Comparison of ENCODE assay signal across 23 cellular contexts in genomic region chr6:166930354-166930891, GRCh38. TPM values are rescaled to one million over a fixed set of nuclear protein-coding genes. Genes with fewer than 3 reads are reported as not detected.
DNase-seq lines count a peak whose midpoint lies in the region; ATAC-seq and TF ChIP-seq lines count a peak whose summit lies in the region.
"Had no signal": no experiment of that assay in that cellular context is flagged by ENCODE, and none has a peak within 500 bp of the region (broad histone marks: within the 10 kb centered on the region; RNA-seq: fewer than 3 reads in every experiment).

No MANE protein-coding gene starts in this region.

- in situ Hi-C loops in brain microvascular endothelial cell (cut with HindIII; ENCODE audit: low pct_ligation_motif_present, low sequenced_read_pairs): no loop called here

- H3K9me3 Mint-ChIP-seq in CD8-positive, alpha-beta T cell: no peaks in the 10 kb centered on the region
- peaks cover 4% of the 10 kb centered on the region; the same call in 1 of the 2 replicates for H3K9me3 Mint-ChIP-seq in WTC11
- H3K9me3 Mint-ChIP-seq in naive thymus-derived CD8-positive, alpha-beta T cell: no peaks in the 10 kb centered on the region
- H3K9me3 Mint-ChIP-seq: CD8-positive, alpha-beta memory T cell; endodermal cell had no signal

- no peak for ATAC-seq in CD8-positive, alpha-beta T cell
- ATAC-seq in WTC11 (no peak), esophagus mucosa (no peak), HG02981 (IDR thresholded peaks at IDR 0.05; ENCODE audit: unreplicated experiment) (no peak)
- ATAC-seq in naive thymus-derived CD8-positive, alpha-beta T cell: no peak
- ATAC-seq: upper lobe of right lung had no signal

- H3K36me3 ChIP-seq in BLaER1 (peaks cover 89% of the 10 kb centered on the region), brain microvascular endothelial cell (replicated peaks) (no peaks in the 10 kb centered on the region)
- peaks cover 49% of the 10 kb centered on the region for H3K36me3 ChIP-seq in CD8-positive, alpha-beta T cell (ENCODE audit: insufficient read depth, low read length)
- H3K36me3 ChIP-seq: ovary had no signal

- no peak overlapping the region for H3K4me3 Mint-ChIP-seq in CD8-positive, alpha-beta T cell
- no peak overlapping the region for H3K4me3 Mint-ChIP-seq in WTC11
- peak overlapping the region in 1 of 10 donors; percentile 32 for H3K4me3 Mint-ChIP-seq in naive thymus-derived CD8-positive, alpha-beta T cell
- H3K4me3 Mint-ChIP-seq: CD8-positive, alpha-beta memory T cell; endodermal cell had no signal

- no peaks in the 10 kb centered on the region for H3K27me3 ChIP-seq in BLaER1
- H3K27me3 ChIP-seq in CD8-positive, alpha-beta T cell (ENCODE audit: insufficient read depth, low read length): no peaks in the 10 kb centered on the region
- H3K27me3 ChIP-seq in brain microvascular endothelial cell (replicated peaks): no peaks in the 10 kb centered on the region
- H3K27me3 ChIP-seq: ovary, Peyer's patch, right atrium auricular region, upper lobe of right lung had no signal

- H3K4me3 ChIP-seq in BLaER1: no peak overlapping the region
- H3K4me3 ChIP-seq in CD8-positive, alpha-beta T cell (ENCODE audit: low read depth, low read length): no peak overlapping the region
- H3K4me3 ChIP-seq in brain microvascular endothelial cell (ENCODE audit: low read depth, low read length): no peak overlapping the region
- H3K4me3 ChIP-seq: ovary, Peyer's patch, right atrium auricular region, upper lobe of right lung had no signal

- peaks cover 30% of the 10 kb centered on the region for H3K4me1 Mint-ChIP-seq in CD8-positive, alpha-beta T cell (ENCODE audit: low read depth)
- no peaks in the 10 kb centered on the region for H3K4me1 Mint-ChIP-seq in WTC11
- H3K4me1 Mint-ChIP-seq in naive thymus-derived CD8-positive, alpha-beta T cell: peaks cover 17 to 35% (median 22%) of the 10 kb centered on the region in 4 donors

- peak overlapping the region; percentile 79 for H3K4me2 ChIP-seq in BLaER1
- H3K4me2 ChIP-seq: KMS-11 had no signal

- intact Hi-C loops in CD8-positive, alpha-beta T cell (cut with DNase I, micrococcal nuclease): no loop called here

- POLR2A ChIA-PET in CD8-positive, alpha-beta T cell (lab: Charles Lee): no interaction called here
- POLR2A ChIA-PET in WTC11 (lab: Charles Lee): no interaction called here
- POLR2A ChIA-PET in naive thymus-derived CD8-positive, alpha-beta T cell (lab: Charles Lee): no interaction called here

- peaks cover 77% of the 10 kb centered on the region for H3K36me3 Mint-ChIP-seq in CD8-positive, alpha-beta T cell
- H3K36me3 Mint-ChIP-seq in WTC11: peaks cover 11% of the 10 kb centered on the region; the same call in 1 of the 2 replicates
- peaks cover 0 to 68% (median 7%) of the 10 kb centered on the region in 3 donors for H3K36me3 Mint-ChIP-seq in naive thymus-derived CD8-positive, alpha-beta T cell

- H3K4me1 ChIP-seq in BLaER1: peaks cover 61% of the 10 kb centered on the region
- H3K4me1 ChIP-seq in CD8-positive, alpha-beta T cell (ENCODE audit: insufficient read depth, low read length): peaks cover 3% of the 10 kb centered on the region
- H3K4me1 ChIP-seq: Peyer's patch, right atrium auricular region, upper lobe of right lung had no signal

- H3K9ac ChIP-seq in BLaER1: no peak overlapping the region
- H3K9ac ChIP-seq: KMS-11 had no signal

- no peak for TF ChIP-seq CTCF in CD8-positive, alpha-beta T cell (IDR thresholded peaks at IDR 0.05)
- TF ChIP-seq CTCF in WTC11 (IDR thresholded peaks at IDR 0.05): no peak
- no peak for TF ChIP-seq CTCF in brain microvascular endothelial cell (IDR thresholded peaks at IDR 0.05; ENCODE audit: low read depth, low read length, missing control alignments)

- no peak overlapping the region for H3K27ac ChIP-seq in BLaER1
- H3K27ac ChIP-seq in CD8-positive, alpha-beta T cell (ENCODE audit: low read depth, low read length): no peak overlapping the region
- H3K27ac ChIP-seq in brain microvascular endothelial cell: no peak overlapping the region
- H3K27ac ChIP-seq: KMS-11, ovary, right atrium auricular region, upper lobe of right lung had no signal

- CTCF ChIA-PET in CD8-positive, alpha-beta T cell (lab: Charles Lee): no interaction called here
- CTCF ChIA-PET in WTC11 (lab: Charles Lee): no interaction called here

- DNase-seq in CD8-positive, alpha-beta T cell: no peak
- DNase-seq in WTC11 (ENCODE audit: low spot score) (no peak), brain microvascular endothelial cell (no peak)
- DNase-seq in naive thymus-derived CD8-positive, alpha-beta T cell: no peak
- DNase-seq: activated CD4-positive, alpha-beta T cell treated with anti-CD3 and anti-CD28 coated beads for 48 hours; activated effector memory CD4-positive, alpha-beta T cell treated with anti-CD3 and anti-CD28 coated beads, Interleukin-2, amount 50 U/mL, for 16 hours; CD8-positive, alpha-beta memory T cell; cortex of kidney; endodermal cell; GF-D8; mammary epithelial cell; NCI-H2171; NCI-H524; NK-92 treated with Interleukin-12 subunit alpha and Interleukin-12 subunit beta, amount 100 ng/mL, for 24 hours; ovary; Peyer's patch; T-helper 1 cell; upper lobe of right lung had no signal

- peaks cover 43% of the 10 kb centered on the region for H4K20me1 ChIP-seq in BLaER1

- no peaks in the 10 kb centered on the region for H3K9me3 ChIP-seq in BLaER1
- no peaks in the 10 kb centered on the region for H3K9me3 ChIP-seq in CD8-positive, alpha-beta T cell (ENCODE audit: low read length)
- H3K9me3 ChIP-seq: ovary, Peyer's patch, right atrium auricular region, upper lobe of right lung had no signal

- H3K27me3 Mint-ChIP-seq in CD8-positive, alpha-beta T cell (ENCODE audit: low read depth): no peaks in the 10 kb centered on the region
- H3K27me3 Mint-ChIP-seq in WTC11 (ENCODE audit: low read depth): no peaks in the 10 kb centered on the region
- no peaks in the 10 kb centered on the region for H3K27me3 Mint-ChIP-seq in naive thymus-derived CD8-positive, alpha-beta T cell
- H3K27me3 Mint-ChIP-seq: CD8-positive, alpha-beta memory T cell had no signal

- H3K27ac Mint-ChIP-seq in CD8-positive, alpha-beta T cell: peak overlapping the region; percentile 53
- peak overlapping the region; percentile 53; the same call in 1 of the 2 replicates for H3K27ac Mint-ChIP-seq in WTC11
- H3K27ac Mint-ChIP-seq in naive thymus-derived CD8-positive, alpha-beta T cell: peak overlapping the region in 9 of 10 donors; percentile 11 to 91 (median 71)
- H3K27ac Mint-ChIP-seq: endodermal cell had no signal

TF ChIP-seq in WTC11, 78 proteins besides CTCF, POLR2A, EP300 and RAD21:
- no peak for TF ChIP-seq TEAD1 (CRISPR knock-in tag; IDR thresholded peaks at IDR 0.05)
TF ChIP-seq in WTC11: peak in this region for 0.

RNA-seq across cellular contexts. Expression of gene RNASET2, which starts 25.9 kb away (rescaled TPM):
- total RNA-seq in CD8-positive, alpha-beta T cell: 10 to 100 TPM; 93.1 to 98.9 TPM
- 35.6 to 44.3 TPM (median 41.9 TPM) in 3 replicates for total RNA-seq in WTC11 (2021)
- 10 to 100 TPM; 72.7 to 75.2 TPM for total RNA-seq in naive thymus-derived CD8-positive, alpha-beta T cell
- 100 to 1,000 TPM; 141 to 283 (median 248) TPM for polyA plus RNA-seq in naive thymus-derived CD8-positive, alpha-beta T cell
- total RNA-seq in esophagus mucosa: 23.6 TPM
